Comparison of ENCODE assay signal across 9 cellular contexts in the genomic region with DNA sequence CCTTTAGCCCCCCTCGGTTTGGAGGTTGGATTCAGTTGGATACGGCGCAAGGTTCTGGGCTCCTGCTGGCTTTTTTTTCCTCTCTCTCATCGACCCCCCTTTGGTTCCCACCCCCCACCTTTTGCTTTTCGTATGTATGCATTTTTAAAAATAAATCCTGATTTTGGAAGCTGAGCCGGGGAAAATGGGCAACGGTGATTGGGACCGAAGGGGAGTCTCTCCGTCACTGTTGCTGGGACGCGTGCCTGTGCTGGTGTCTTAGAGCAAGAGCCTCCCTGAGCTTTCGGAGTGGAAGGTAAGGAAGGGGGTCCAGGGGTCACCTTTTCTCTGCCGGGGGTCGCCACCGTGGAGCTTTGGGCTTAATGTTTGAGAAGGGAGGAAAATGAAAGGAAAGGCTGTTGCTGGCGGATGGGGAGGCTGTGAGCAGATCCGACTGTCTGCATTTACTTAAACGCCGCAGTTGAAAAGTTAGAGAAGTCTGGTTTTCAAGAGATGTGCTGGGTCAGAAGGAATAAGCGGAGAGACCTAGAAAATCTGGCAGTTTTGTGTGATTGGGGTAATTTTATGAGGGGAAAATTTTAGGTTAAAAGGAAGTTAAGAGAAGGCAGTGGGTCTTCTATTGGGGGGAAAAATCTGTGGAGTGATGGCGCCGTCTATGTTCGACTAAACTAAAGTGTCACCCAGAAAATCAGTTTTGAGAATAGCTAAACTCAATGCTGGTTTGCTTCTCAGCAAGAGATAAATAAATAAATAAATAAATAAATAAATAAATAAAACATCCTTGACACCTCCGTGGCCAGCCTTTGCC. TPM values are rescaled to one million over a fixed set of nuclear protein-coding genes. Genes with fewer than 3 reads are reported as not detected.
A peak's percentile ranks its signal among the peaks of the same experiment; 100 is the strongest.
DNase-seq lines count a peak whose midpoint lies in the region; ATAC-seq and TF ChIP-seq lines count a peak whose summit lies in the region.
"Had no signal": no experiment of that assay in that cellular context is flagged by ENCODE, and none has a peak within 500 bp of the region (broad histone marks: within the 10 kb centered on the region; RNA-seq: fewer than 3 reads in every experiment).

No MANE protein-coding gene starts in this region.

- no peaks in the 10 kb centered on the region for H4K20me1 ChIP-seq in SU-DHL-6 (ENCODE audit: low read depth, low read length)
- no peaks in the 10 kb centered on the region for H4K20me1 ChIP-seq in neural cell (ENCODE audit: insufficient read depth)

- H3K27ac ChIP-seq in cardiac muscle cell (no peak overlapping the region), SU-DHL-6 (ENCODE audit: low read depth, low read length) (no peak overlapping the region), esophagus squamous epithelium (peak overlapping the region in 3 of 4 donors; percentile 52 to 85 (median 80)), neural cell (ENCODE audit: low read length) (peak overlapping the region; percentile 84)
- H3K27ac ChIP-seq: epithelial cell of prostate had no signal

- peak overlapping the region; percentile 70; the same call in 1 of the 2 replicates for H3K9ac ChIP-seq in SU-DHL-6 (ENCODE audit: low read length)
- H3K9ac ChIP-seq in neural cell (ENCODE audit: low read length), result peak overlapping the region; percentile 80

- no peak for ATAC-seq in GM18519 (IDR thresholded peaks at IDR 0.05; ENCODE audit: low FRiP score, unreplicated experiment)
- ATAC-seq in HG03378 (IDR thresholded peaks at IDR 0.05; ENCODE audit: unreplicated experiment), result no peak

- H3K9me3 ChIP-seq in cardiac muscle cell (ENCODE audit: low read depth) (no peaks in the 10 kb centered on the region), SU-DHL-6 (ENCODE audit: insufficient read depth, low read length) (no peaks in the 10 kb centered on the region), esophagus squamous epithelium (no peaks in the 10 kb centered on the region), neural cell (ENCODE audit: low read length) (no peaks in the 10 kb centered on the region)

- DNase-seq in cardiac muscle cell (ENCODE audit: low read depth in 1 of 2, low spot score in 1 of 2), result peak; percentile 38 to 45
- no peak for DNase-seq in cardiac septum (ENCODE audit: low spot score)
- no peak for DNase-seq in esophagus squamous epithelium (lab: John Stamatoyannopoulos, UW)
- DNase-seq in dedifferentiated amniotic fluid mesenchymal stem cell (ENCODE audit: extremely low spot score), result no peak

- peak overlapping the region; percentile 95 for H3K4me2 ChIP-seq in SU-DHL-6 (ENCODE audit: low read depth, low read length, poor library complexity, severe bottlenecking)
- peak overlapping the region; percentile 83 for H3K4me2 ChIP-seq in neural cell (ENCODE audit: low read length)

- H2AFZ ChIP-seq in SU-DHL-6 (ENCODE audit: low read depth, low read length, severe bottlenecking) (peak overlapping the region; percentile 87), neural cell (ENCODE audit: low read depth, low read length) (peak overlapping the region; percentile 62)

- H3F3A ChIP-seq in SU-DHL-6 (ENCODE audit: insufficient read depth) (no peaks in the 10 kb centered on the region), neural cell (ENCODE audit: insufficient read depth, low read length, poor library complexity, severe bottlenecking) (peaks cover 11% of the 10 kb centered on the region)

- H3K4me3 ChIP-seq in cardiac muscle cell (peak overlapping the region; percentile 70), SU-DHL-6 (ENCODE audit: insufficient read depth, low read length, poor library complexity, severe bottlenecking) (no peak overlapping the region), esophagus squamous epithelium (peak overlapping the region; percentile 44 to 74 (median 62)), neural cell (ENCODE audit: low read length) (peak overlapping the region; percentile 82)

- intact Hi-C loops in cardiac septum (cut with DNase I), result loop anchor here (10.0 kb wide), 1 partner anchor 329 kb away; no protein-coding TSS in a partner anchor
- intact Hi-C loops in esophagus squamous epithelium (cut with DNase I), result no loop called here

- H3K79me2 ChIP-seq in SU-DHL-6 (ENCODE audit: insufficient read depth, low read length) (no peaks in the 10 kb centered on the region), neural cell (replicated peaks; ENCODE audit: insufficient read depth, low read length) (peaks cover 46% of the 10 kb centered on the region)

- 3 to 6% methylated on average over 18 to 19 of the region's 24 CpGs for WGBS in esophagus squamous epithelium, 2 donors

- TF ChIP-seq EP300 in neural cell (conservative IDR thresholded peaks at IDR 0.05; ENCODE audit: poor library complexity, severe bottlenecking), result no peak

- peaks cover 81% of the 10 kb centered on the region for H3K27me3 ChIP-seq in cardiac muscle cell
- H3K27me3 ChIP-seq in SU-DHL-6 (ENCODE audit: low read length), result no peaks in the 10 kb centered on the region
- peaks cover 0 to 75% (median 2%) of the 10 kb centered on the region in 4 donors for H3K27me3 ChIP-seq in esophagus squamous epithelium
- no peaks in the 10 kb centered on the region for H3K27me3 ChIP-seq in neural cell (ENCODE audit: insufficient read depth, low read depth, low read length)

- H3K36me3 ChIP-seq in cardiac muscle cell (no peaks in the 10 kb centered on the region), SU-DHL-6 (ENCODE audit: low read length) (no peaks in the 10 kb centered on the region), esophagus squamous epithelium (no peaks in the 10 kb centered on the region), neural cell (ENCODE audit: insufficient read depth, low read length) (no peaks in the 10 kb centered on the region)

- peak; percentile 50 for TF ChIP-seq RAD21 in neural cell (conservative IDR thresholded peaks at IDR 0.05)

- TF ChIP-seq CTCF in cardiac muscle cell (IDR thresholded peaks at IDR 0.05; ENCODE audit: low read depth, low read length), result no peak
- no peak for TF ChIP-seq CTCF in SU-DHL-6 (IDR thresholded peaks at IDR 0.05; ENCODE audit: insufficient read depth, low read length, poor library complexity, severe bottlenecking)
- TF ChIP-seq CTCF in esophagus squamous epithelium (IDR thresholded peaks at IDR 0.05), result no peak
- TF ChIP-seq CTCF in neural cell (IDR thresholded peaks at IDR 0.05; ENCODE audit: poor library complexity, severe bottlenecking), result peak; percentile 52

- no peaks in the 10 kb centered on the region for H3K9me2 ChIP-seq in SU-DHL-6 (replicated peaks; ENCODE audit: insufficient read depth, low read length)
- peaks cover 4% of the 10 kb centered on the region for H3K9me2 ChIP-seq in neural cell (ENCODE audit: insufficient read depth, low read length)

- no peak for TF ChIP-seq POLR2A in esophagus squamous epithelium (IDR thresholded peaks at IDR 0.05)

- H3K4me1 ChIP-seq in cardiac muscle cell (ENCODE audit: low read depth) (peaks cover 15% of the 10 kb centered on the region), esophagus squamous epithelium (peaks cover 4 to 38% (median 8%) of the 10 kb centered on the region in 3 donors)

TF ChIP-seq in neural cell, 6 proteins besides CTCF, POLR2A, EP300 and RAD21:
- TF ChIP-seq MXI1 (conservative IDR thresholded peaks at IDR 0.05; ENCODE audit: poor library complexity, severe bottlenecking) (peak; percentile 43), SMC3 (conservative IDR thresholded peaks at IDR 0.05; ENCODE audit: poor library complexity) (no peak)

RNA-seq across cellular contexts. Expression of a gene that starts 0.8 kb away (rescaled TPM):
- total RNA-seq in cardiac muscle cell (0.81 and 1.4 TPM in 2 replicates), cardiac septum (0.51 TPM), esophagus squamous epithelium (1 to 10 TPM in 1 of 4 donors, under 1 TPM in 3; 0.04 to 1.1 (median 0.32) TPM)
- polyA plus RNA-seq in cardiac muscle cell (1.2 and 2.5 TPM in 2 replicates), neural cell (62.4 and 66.5 TPM in 2 replicates)
- polyA minus RNA-seq in neural cell, result 162 and 177 TPM in 2 replicates

Comparison
In these comparisons a context has a peak if more than half of its experiments do, and no peak if none do; other contexts are left out.
1. DNase-seq: peak in cardiac muscle cell (2 of 2); none in cardiac septum (single experiment), esophagus squamous epithelium (single experiment) and dedifferentiated amniotic fluid mesenchymal stem cell (single experiment).
2. H3K27ac ChIP-seq: peak in esophagus squamous epithelium (3 of 4) and neural cell (single experiment); none in cardiac muscle cell (single experiment) and SU-DHL-6 (single experiment).